26 cellular contexts compared by ENCODE assay signal in genomic region chr15:80140909-80141308, GRCh38.
"Had no signal": no experiment of that assay in that cellular context is flagged by ENCODE, and none has a peak within 500 bp of the region (broad histone marks: within the 10 kb centered on the region; RNA-seq: fewer than 3 reads in every experiment).

No MANE protein-coding gene starts in this region.

- H3K4me1 ChIP-seq: neural progenitor cell, parathyroid adenoma, psoas muscle, sigmoid colon, thyroid gland, upper lobe of left lung, vagina had no signal

- H3K27ac Mint-ChIP-seq: neural progenitor cell; progenitor cell of endocrine pancreas; stimulated activated effector memory CD8-positive, alpha-beta T cell treated with anti-CD3 and anti-CD28 coated beads, Interleukin-12 subunit alpha, Interleukin-12 subunit beta, amount 100 ng/mL, for 72 hours; stimulated activated naive B cell treated with anti-CD40 and anti-IgM and Interleukin-4, amounts not matched to agents 10 μg/mL and 1 μg/mL and 100 μg/mL, for 72 hours; stimulated activated naive CD8-positive, alpha-beta T cell treated with anti-CD3 and anti-CD28 coated beads, Interleukin-15, Interleukin-2, amounts not matched to agents 100 ng/mL and 50 ng/mL, for 24 hours had no signal

- FAIRE-seq: small intestine, urothelium cell line had no signal

- DNase-seq: occipital lobe; ovary; psoas muscle; right cardiac atrium; right lobe of liver; sigmoid colon; small intestine; stimulated activated CD4-positive, alpha-beta T cell treated with anti-CD3 and anti-CD28 coated beads, Interleukin-15, amount 100 ng/mL, for 24 hours; stimulated activated CD4-positive, alpha-beta T cell treated with anti-CD3 and anti-CD28 coated beads, Interleukin-2, amount 100 ng/mL, for 24 hours; stimulated activated CD4-positive, alpha-beta T cell treated with anti-CD3 and anti-CD28 coated beads, Interleukin-2, amount 100 ng/mL, for 48 hours; stimulated activated CD4-positive, alpha-beta T cell treated with anti-CD3 and anti-CD28 coated beads, Interleukin-4, amount 100 ng/mL, for 24 hours; stimulated activated naive B cell treated with anti-CD40 and anti-IgM and Interleukin-4, amounts not matched to agents 10 μg/mL and 1 μg/mL and 100 μg/mL, for 72 hours; stimulated activated naive CD4-positive, alpha-beta T cell treated with Interleukin-2 at 50 U/mL for 16 hours; stomach; thyroid gland; upper lobe of left lung had no signal

- H3K4me1 Mint-ChIP-seq: nephron; neural progenitor cell; stimulated activated effector memory CD8-positive, alpha-beta T cell treated with anti-CD3 and anti-CD28 coated beads, Interleukin-12 subunit alpha, Interleukin-12 subunit beta, amount 100 ng/mL, for 72 hours had no signal

- H3K4me2 ChIP-seq: neural progenitor cell had no signal

- H3K4me3 ChIP-seq: neural progenitor cell, ovary, psoas muscle, right lobe of liver, sigmoid colon, stomach, thoracic aorta, thyroid gland, tibial nerve, upper lobe of left lung, vagina had no signal

- H3K36me3 ChIP-seq: neural progenitor cell, ovary, right lobe of liver, thoracic aorta, thyroid gland had no signal

- H3K9me3 ChIP-seq: ovary, psoas muscle, right lobe of liver, sigmoid colon, stomach, thoracic aorta, thyroid gland, tibial nerve, upper lobe of left lung, vagina had no signal

- H3K27ac ChIP-seq: neural progenitor cell, ovary, parathyroid adenoma, psoas muscle, sigmoid colon, stomach, thoracic aorta, thyroid gland, tibial nerve, upper lobe of left lung, vagina had no signal

- H3K4me3 Mint-ChIP-seq: nephron; neural progenitor cell; stimulated activated effector memory CD8-positive, alpha-beta T cell treated with anti-CD3 and anti-CD28 coated beads, Interleukin-12 subunit alpha, Interleukin-12 subunit beta, amount 100 ng/mL, for 72 hours; stimulated activated naive B cell treated with anti-CD40 and anti-IgM and Interleukin-4, amounts not matched to agents 10 μg/mL and 1 μg/mL and 100 μg/mL, for 72 hours; stimulated activated naive CD8-positive, alpha-beta T cell treated with anti-CD3 and anti-CD28 coated beads, Interleukin-15, Interleukin-2, amounts not matched to agents 100 ng/mL and 50 ng/mL, for 24 hours had no signal

- H2AFZ ChIP-seq: neural progenitor cell, parathyroid adenoma had no signal

- H3K9ac ChIP-seq: neural progenitor cell, parathyroid adenoma had no signal

- H3K27me3 ChIP-seq: neural progenitor cell, ovary, right lobe of liver, sigmoid colon, stomach, thyroid gland, tibial nerve, upper lobe of left lung, vagina had no signal

- H3K27me3 Mint-ChIP-seq: progenitor cell of endocrine pancreas; stimulated activated naive B cell treated with anti-CD40 and anti-IgM and Interleukin-4, amounts not matched to agents 10 μg/mL and 1 μg/mL and 100 μg/mL, for 72 hours; stimulated activated naive CD8-positive, alpha-beta T cell treated with anti-CD3 and anti-CD28 coated beads, Interleukin-15, Interleukin-2, amounts not matched to agents 100 ng/mL and 50 ng/mL, for 24 hours had no signal

- ATAC-seq: psoas muscle; right cardiac atrium; right lobe of liver; stimulated activated effector memory CD8-positive, alpha-beta T cell treated with anti-CD3 and anti-CD28 coated beads, Interleukin-12 subunit alpha, Interleukin-12 subunit beta, amount 100 ng/mL, for 72 hours; stimulated activated naive B cell treated with anti-CD40 and anti-IgM and Interleukin-4, amounts not matched to agents 10 μg/mL and 1 μg/mL and 100 μg/mL, for 72 hours had no signal

- H3K79me2 ChIP-seq: parathyroid adenoma had no signal
